In genomic region chr3:44069276-44069675, GRCh38 we compare ENCODE assay signal across 15 cellular contexts.
DNase-seq lines count a peak whose midpoint lies in the region; ATAC-seq, FAIRE-seq and TF ChIP-seq lines count a peak whose summit lies in the region.
"Had no signal": no experiment of that assay in that cellular context is flagged by ENCODE, and none has a peak within 500 bp of the region (broad histone marks: within the 10 kb centered on the region; RNA-seq: fewer than 3 reads in every experiment).

No MANE protein-coding gene starts in this region.

- DNase-seq in HFFc6 (no peak), RPMI7951 (ENCODE audit: low read depth) (peak; percentile 26), bronchial epithelial cell (ENCODE audit: low read depth) (peak; percentile 45), osteocyte (ENCODE audit: extremely low spot score, unreplicated experiment) (peak; percentile 11), NCI-H2196 (lab: John Stamatoyannopoulos, UW; ENCODE audit: unreplicated experiment) (no peak), hippocampal formation (lab: John Stamatoyannopoulos, UW) (no peak)
- DNase-seq: COR-L47, KBM-7, NCI-H1436 treated with DMSO at 0.1 percent for 48 hours, NCI-H2081, NCI-H226, NCI-H524 treated with DMSO at 0.1 percent for 48 hours, Peyer's patch, SHP77 treated with DMSO at 0.1 percent for 48 hours had no signal

- no peak for ATAC-seq in GM19455 (IDR thresholded peaks at IDR 0.05; ENCODE audit: unreplicated experiment)

- H3K36me3 ChIP-seq in bronchial epithelial cell (ENCODE audit: control insufficient read depth, insufficient read depth, low read length) = no peaks in the 10 kb centered on the region
- H3K36me3 ChIP-seq: Peyer's patch had no signal

- H3K27me3 ChIP-seq in bronchial epithelial cell (ENCODE audit: control insufficient read depth, insufficient read depth, low read length) = no peaks in the 10 kb centered on the region
- H3K27me3 ChIP-seq: Peyer's patch had no signal

- H3K4me1 Mint-ChIP-seq in HFFc6 (ENCODE audit: low read depth) (peaks cover 62% of the 10 kb centered on the region), osteocyte (ENCODE audit: unreplicated experiment) (peaks cover 30% of the 10 kb centered on the region)

- H3K9me3 Mint-ChIP-seq in HFFc6 (no peaks in the 10 kb centered on the region), osteocyte (ENCODE audit: unreplicated experiment) (no peaks in the 10 kb centered on the region)

- 0 out of 2 replicates have a peak, but pooled peaks cover 2% of the 10 kb centered on the region for H3K27me3 Mint-ChIP-seq in HFFc6 (ENCODE audit: insufficient read depth)
- H3K27me3 Mint-ChIP-seq in osteocyte (ENCODE audit: unreplicated experiment) = no peaks in the 10 kb centered on the region

- TF ChIP-seq CTCF in HFFc6 (IDR thresholded peaks at IDR 0.05) (no peak), bronchial epithelial cell (IDR thresholded peaks at IDR 0.05; ENCODE audit: insufficient read depth, low read length, severe bottlenecking) (no peak), osteocyte (IDR thresholded peaks at IDR 0.05) (no peak)

- H3K4me3 Mint-ChIP-seq in HFFc6 (no peak overlapping the region), osteocyte (ENCODE audit: unreplicated experiment) (no peak overlapping the region)

- H3K36me3 Mint-ChIP-seq in HFFc6 (ENCODE audit: low read depth) = 0 out of 2 replicates have a peak, but pooled peaks cover under 1% of the 10 kb centered on the region
- no peaks in the 10 kb centered on the region for H3K36me3 Mint-ChIP-seq in osteocyte (ENCODE audit: unreplicated experiment)

- peak overlapping the region; percentile 24; the same call in 1 of the 2 replicates for H3K27ac Mint-ChIP-seq in HFFc6
- no peak overlapping the region for H3K27ac Mint-ChIP-seq in osteocyte (ENCODE audit: unreplicated experiment)

- no peak for FAIRE-seq in bronchial epithelial cell (lab: Jason Lieb, UNC)

- H3K4me3 ChIP-seq in bronchial epithelial cell (ENCODE audit: low read depth, low read length) = no peak overlapping the region
- H3K4me3 ChIP-seq: Peyer's patch had no signal

Comparison
In these comparisons a context has a peak if more than half of its experiments do, and no peak if none do; other contexts are left out.
1. DNase-seq: peak in RPMI7951 (single experiment), bronchial epithelial cell (single experiment) and osteocyte (single experiment); none in HFFc6 (single experiment), NCI-H2196 (single experiment) and hippocampal formation (0 of 2).